22 cellular contexts compared by ENCODE assay signal in genomic region chr12:89237763-89238162, GRCh38.
DNase-seq lines count a peak whose midpoint lies in the region; ATAC-seq, FAIRE-seq and TF ChIP-seq lines count a peak whose summit lies in the region.
"Had no signal": no experiment of that assay in that cellular context is flagged by ENCODE, and none has a peak within 500 bp of the region (broad histone marks: within the 10 kb centered on the region; RNA-seq: fewer than 3 reads in every experiment).

No MANE protein-coding gene starts in this region.

- intact Hi-C loops in PC-3 (cut with micrococcal nuclease): loop anchor here (1.0 kb wide), 1 partner anchor 11 kb away; no protein-coding TSS in a partner anchor
- intact Hi-C loops in spleen (cut with DNase I; ENCODE audit: low total_unique reads): no loop called here

- no peak for FAIRE-seq in HTR-8/SVneo (lab: Jason Lieb, UNC)
- FAIRE-seq: G401.6, GM12892 had no signal

- POLR2A ChIA-PET in PC-3 (lab: Charles Lee; ENCODE audit: unreplicated experiment): no interaction called here

- H3K36me3 ChIP-seq in PC-3 (ENCODE audit: low read depth, low read length) (no peaks in the 10 kb centered on the region), spleen (no peaks in the 10 kb centered on the region)
- H3K36me3 ChIP-seq: BLaER1 had no signal

- no peak overlapping the region for H2AFZ ChIP-seq in PC-3 (ENCODE audit: low read length)
- H2AFZ ChIP-seq: GM23338 had no signal

- WGBS in spleen, 5 donors: 80 to 96% (median 83%) methylated on average over 1 of the region's 1 CpG

- CTCF ChIA-PET in PC-3 (lab: Charles Lee): no interaction called here

- H3K4me3 ChIP-seq in PC-3 (ENCODE audit: low read length): peak overlapping the region; percentile 21; the same call in 1 of the 2 replicates
- H3K4me3 ChIP-seq in spleen: no peak overlapping the region
- H3K4me3 ChIP-seq: BLaER1, GM23338 had no signal

- H3K27ac Mint-ChIP-seq in T-helper 2 cell treated with Interferon-gamma antibody and Interleukin-4, amounts not matched to agents 5 μg/mL and 100 μg/mL, for 36 hours: no peak overlapping the region
- H3K27ac Mint-ChIP-seq: GM23338 had no signal

- no peak for ATAC-seq in PC-3
- ATAC-seq: GM23338 had no signal

- H3K4me2 ChIP-seq in PC-3 (ENCODE audit: low read length): peak overlapping the region; percentile 63
- H3K4me2 ChIP-seq: BLaER1, GM23338 had no signal

- no peaks in the 10 kb centered on the region for H3K27me3 ChIP-seq in PC-3 (ENCODE audit: low read length)
- no peaks in the 10 kb centered on the region for H3K27me3 ChIP-seq in spleen (replicated peaks in 1 of 7)
- H3K27me3 ChIP-seq: BLaER1 had no signal

- H4K20me1 ChIP-seq in PC-3 (ENCODE audit: low read length): no peaks in the 10 kb centered on the region
- H4K20me1 ChIP-seq: BLaER1 had no signal

- H3K9me3 Mint-ChIP-seq in T-helper 2 cell treated with Interferon-gamma antibody and Interleukin-4, amounts not matched to agents 5 μg/mL and 100 μg/mL, for 36 hours: peaks cover 46% of the 10 kb centered on the region

- H3K36me3 Mint-ChIP-seq in T-helper 2 cell treated with Interferon-gamma antibody and Interleukin-4, amounts not matched to agents 5 μg/mL and 100 μg/mL, for 36 hours (ENCODE audit: low read depth): peaks cover 35% of the 10 kb centered on the region
- H3K36me3 Mint-ChIP-seq: CD4-positive, alpha-beta memory T cell had no signal

- H3K4me3 Mint-ChIP-seq in T-helper 2 cell treated with Interferon-gamma antibody and Interleukin-4, amounts not matched to agents 5 μg/mL and 100 μg/mL, for 36 hours: peak overlapping the region; percentile 0
- H3K4me3 Mint-ChIP-seq: GM23338 had no signal

- H3K27ac ChIP-seq in PC-3 (ENCODE audit: low read length) (peak overlapping the region; percentile 96), epithelial cell of prostate (peak overlapping the region; percentile 94), spleen (peak overlapping the region in 5 of 8 donors; percentile 64 to 77 (median 72))
- H3K27ac ChIP-seq: 22Rv1, BLaER1 had no signal

- H3K4me1 ChIP-seq in PC-3 (ENCODE audit: insufficient read depth, low read length) (peaks cover 32% of the 10 kb centered on the region), spleen (peaks cover 7 to 36% (median 21%) of the 10 kb centered on the region in 6 donors)

- DNase-seq in T-helper 2 cell treated with Interferon-gamma antibody and Interleukin-4, amounts not matched to agents 5 μg/mL and 100 μg/mL, for 36 hours (ENCODE audit: low spot score): no peak
- DNase-seq in T-helper 2 cell: no peak
- no peak for DNase-seq in PC-3
- DNase-seq in epithelial cell of prostate (ENCODE audit: low read depth, low spot score): no peak
- DNase-seq in spleen: no peak
- no peak for DNase-seq in HTR-8/SVneo (ENCODE audit: insufficient read length, low spot score)
- DNase-seq in NCI-H345 treated with DMSO at 0.1 percent for 48 hours (lab: John Stamatoyannopoulos, UW; ENCODE audit: unreplicated experiment): no peak
- no peak for DNase-seq in NCI-H748 treated with DMSO at 0.1 percent for 48 hours (lab: John Stamatoyannopoulos, UW)
- DNase-seq: ACHN; Caco-2; CD4-positive, alpha-beta memory T cell; NCI-H1092; NCI-H2081; NCI-H2171; NCI-H345; NCI-H524 treated with DMSO at 0.1 percent for 48 hours; Right ventricle myocardium superior had no signal

- peaks cover 6% of the 10 kb centered on the region for H3F3A ChIP-seq in PC-3 (ENCODE audit: low read length, unreplicated experiment)

- TF ChIP-seq CTCF in PC-3 (conservative IDR thresholded peaks at IDR 0.05; ENCODE audit: low read depth, low read length): no peak
- no peak for TF ChIP-seq CTCF in spleen (IDR thresholded peaks at IDR 0.05 in 8 of 11, conservative IDR thresholded peaks at IDR 0.05 in 3 of 11)

- BruUV-seq in PC-3 (replicated peaks; lab: Mats Ljungman, UMichigan): no TSS peak

- H3K27me3 Mint-ChIP-seq in T-helper 2 cell treated with Interferon-gamma antibody and Interleukin-4, amounts not matched to agents 5 μg/mL and 100 μg/mL, for 36 hours (ENCODE audit: low read depth): no peaks in the 10 kb centered on the region
- H3K27me3 Mint-ChIP-seq: CD4-positive, alpha-beta memory T cell had no signal

- no peaks in the 10 kb centered on the region for H3K9me3 ChIP-seq in PC-3 (ENCODE audit: low read length)
- H3K9me3 ChIP-seq in spleen: no peaks in the 10 kb centered on the region
- H3K9me3 ChIP-seq: BLaER1 had no signal

- no peak for TF ChIP-seq POLR2A in spleen (IDR thresholded peaks at IDR 0.05)

- no peaks in the 10 kb centered on the region for H3K79me2 ChIP-seq in PC-3 (ENCODE audit: low read length)

- H3K9ac ChIP-seq in PC-3 (ENCODE audit: low read length): peak overlapping the region; percentile 44
- H3K9ac ChIP-seq: BLaER1 had no signal

- H3K4me1 Mint-ChIP-seq in T-helper 2 cell treated with Interferon-gamma antibody and Interleukin-4, amounts not matched to agents 5 μg/mL and 100 μg/mL, for 36 hours (ENCODE audit: low read depth): peaks cover 78% of the 10 kb centered on the region

- no peaks in the 10 kb centered on the region for H3K9me2 ChIP-seq in PC-3 (replicated peaks; ENCODE audit: low read length)
